Comparison of ENCODE assay signal across 5 cellular contexts in genomic region chr1:118440-118839, GRCh38. TPM values are rescaled to one million over a fixed set of nuclear protein-coding genes. Genes with fewer than 3 reads are reported as not detected.
"Had no signal": no experiment of that assay in that cellular context is flagged by ENCODE, and none has a peak within 500 bp of the region (broad histone marks: within the 10 kb centered on the region; RNA-seq: fewer than 3 reads in every experiment).

No MANE protein-coding gene starts in this region.

RNA-seq across cellular contexts. Expression of gene OR4F5, which starts 53.2 kb away (rescaled TPM):
- total RNA-seq: HepG2, HT-29, HT1080, IMR-90 had no signal
- polyA plus RNA-seq: HepG2, IgD-negative memory B cell, IMR-90 had no signal
